Comparison of ENCODE assay signal across 17 cellular contexts in genomic region chr1:116665001-116665400, GRCh38. TPM values are rescaled to one million over a fixed set of nuclear protein-coding genes. Genes with fewer than 3 reads are reported as not detected.
A peak's percentile ranks its signal among the peaks of the same experiment; 100 is the strongest.
DNase-seq lines count a peak whose midpoint lies in the region; ATAC-seq and TF ChIP-seq lines count a peak whose summit lies in the region.
"Had no signal": no experiment of that assay in that cellular context is flagged by ENCODE, and none has a peak within 500 bp of the region (broad histone marks: within the 10 kb centered on the region; RNA-seq: fewer than 3 reads in every experiment).

No MANE protein-coding gene starts in this region.

- CTCF ChIA-PET in CD8-positive, alpha-beta memory T cell (lab: Charles Lee), result no interaction called here
- CTCF ChIA-PET in activated CD8-positive, alpha-beta T cell treated with anti-CD3 and anti-CD28 coated beads, Interleukin-2, amount 10 ng/mL, durations not matched to agents 7 days and 5 days (lab: Charles Lee), result no interaction called here

- H3K9me3 Mint-ChIP-seq in CD8-positive, alpha-beta memory T cell, result peaks cover 0 to 1% (median 0%) of the 10 kb centered on the region in 5 donors
- no peaks in the 10 kb centered on the region for H3K9me3 Mint-ChIP-seq in activated CD8-positive, alpha-beta T cell treated with anti-CD3 and anti-CD28 coated beads, Interleukin-2, amount 10 ng/mL, durations not matched to agents 7 days and 5 days (ENCODE audit: insufficient read depth)
- H3K9me3 Mint-ChIP-seq: CD8-positive, alpha-beta T cell; HFFc6 had no signal

- WGBS in transverse colon (ENCODE audit: low coverage in 1 of 2), 2 donors, result 76% methylated on average over 3 of the region's 3 CpGs; no CpG with 5 or more reads in 1 of the 2 donors

- intact Hi-C loops in transverse colon (cut with DNase I; ENCODE audit: low total_unique reads) (no loop called here), left ventricle myocardium inferior (cut with micrococcal nuclease) (loop anchor here (10.0 kb wide), 1 partner anchor 90 kb away; the partner anchor contains the start of gene CD58)

- TF ChIP-seq POLR2A in transverse colon (IDR thresholded peaks at IDR 0.05), result no peak

- H3K36me3 ChIP-seq in HUES6 (ENCODE audit: control insufficient read depth, insufficient read depth, low read length) (peaks cover 4% of the 10 kb centered on the region; the same call in 1 of the 2 replicates), mucosa of rectum (ENCODE audit: control insufficient read depth in 2 of 2, insufficient read depth in 2 of 2, low read length in 2 of 2) (no peaks in the 10 kb centered on the region), transverse colon (no peaks in the 10 kb centered on the region), left ventricle myocardium inferior (no peaks in the 10 kb centered on the region)
- no peaks in the 10 kb centered on the region for H3K36me3 ChIP-seq in CD8-positive, alpha-beta memory T cell (ENCODE audit: insufficient read depth, low read length)

- H3K4me3 Mint-ChIP-seq in CD8-positive, alpha-beta memory T cell, result no peak overlapping the region
- H3K4me3 Mint-ChIP-seq in activated CD8-positive, alpha-beta T cell treated with anti-CD3 and anti-CD28 coated beads, Interleukin-2, amount 10 ng/mL, durations not matched to agents 7 days and 5 days, result no peak overlapping the region
- H3K4me3 Mint-ChIP-seq: CD8-positive, alpha-beta T cell; HFFc6 had no signal

- H3K4me1 Mint-ChIP-seq in CD8-positive, alpha-beta memory T cell, result peaks cover 10 to 20% (median 12%) of the 10 kb centered on the region in 3 donors
- H3K4me1 Mint-ChIP-seq in activated CD8-positive, alpha-beta T cell treated with anti-CD3 and anti-CD28 coated beads, Interleukin-2, amount 10 ng/mL, durations not matched to agents 7 days and 5 days (ENCODE audit: low read depth), result peaks cover 22% of the 10 kb centered on the region

- H3K27me3 ChIP-seq in HUES6 (ENCODE audit: control insufficient read depth, insufficient read depth, low read length) (peaks cover 19% of the 10 kb centered on the region), mucosa of rectum (ENCODE audit: control insufficient read depth in 2 of 2, insufficient read depth in 2 of 2, low read length in 2 of 2) (peaks cover 0 to 2% of the 10 kb centered on the region in 2 donors), transverse colon (peaks cover 6% of the 10 kb centered on the region), left ventricle myocardium inferior (ENCODE audit: low read depth) (peaks cover 27% of the 10 kb centered on the region)
- peaks cover 17% of the 10 kb centered on the region for H3K27me3 ChIP-seq in CD8-positive, alpha-beta memory T cell (ENCODE audit: insufficient read depth, low read length, poor library complexity, severe bottlenecking)

- no peaks in the 10 kb centered on the region for H3K9me3 ChIP-seq in HUES6 (ENCODE audit: control insufficient read depth, insufficient read depth, low read depth, low read length)
- no peaks in the 10 kb centered on the region for H3K9me3 ChIP-seq in mucosa of rectum (ENCODE audit: control insufficient read depth in 2 of 2, low read length in 2 of 2)
- no peaks in the 10 kb centered on the region for H3K9me3 ChIP-seq in transverse colon
- no peaks in the 10 kb centered on the region for H3K9me3 ChIP-seq in CD8-positive, alpha-beta memory T cell (ENCODE audit: low read length)
- H3K9me3 ChIP-seq in left ventricle myocardium inferior (replicated peaks), result no peaks in the 10 kb centered on the region

- H3K27me3 Mint-ChIP-seq in CD8-positive, alpha-beta memory T cell, result peaks cover 25 to 55% of the 10 kb centered on the region in 2 donors
- peaks cover 66% of the 10 kb centered on the region for H3K27me3 Mint-ChIP-seq in activated CD8-positive, alpha-beta T cell treated with anti-CD3 and anti-CD28 coated beads, Interleukin-2, amount 10 ng/mL, durations not matched to agents 7 days and 5 days (ENCODE audit: low read depth)

- no peak for TF ChIP-seq EP300 in transverse colon (IDR thresholded peaks at IDR 0.05; ENCODE audit: low read depth)

- H3K9ac ChIP-seq in HUES6 (ENCODE audit: low read length) (no peak overlapping the region), mucosa of rectum (ENCODE audit: low read depth in 1 of 2, low read length in 2 of 2) (no peak overlapping the region)

- no peak overlapping the region for H3K27ac Mint-ChIP-seq in CD8-positive, alpha-beta memory T cell
- H3K27ac Mint-ChIP-seq in activated CD8-positive, alpha-beta T cell treated with anti-CD3 and anti-CD28 coated beads, Interleukin-2, amount 10 ng/mL, durations not matched to agents 7 days and 5 days, result no peak overlapping the region
- H3K27ac Mint-ChIP-seq: CD8-positive, alpha-beta T cell; HFFc6 had no signal

- no peak for ATAC-seq in activated CD8-positive, alpha-beta T cell treated with anti-CD3 and anti-CD28 coated beads, Interleukin-2, amount 10 ng/mL, durations not matched to agents 7 days and 5 days
- ATAC-seq: CD8-positive, alpha-beta T cell had no signal

- in situ Hi-C loops in transverse colon (cut with MboI; ENCODE audit: low pct_ligation_motif_present in 1 of 4, low pct_unique_long_range_greater_than_20kb in 1 of 4, low sequenced_read_pairs in 3 of 4), result no loop called here

- H3K27ac ChIP-seq in HUES6 (ENCODE audit: low read depth, low read length) (no peak overlapping the region), mucosa of rectum (ENCODE audit: low read depth in 2 of 2, low read length in 2 of 2) (no peak overlapping the region), transverse colon (peak overlapping the region in 3 of 4 donors; percentile 4 to 39 (median 14)), left ventricle myocardium inferior (replicated peaks) (no peak overlapping the region)
- H3K27ac ChIP-seq in CD8-positive, alpha-beta memory T cell (ENCODE audit: low read depth, low read length), result no peak overlapping the region
- H3K27ac ChIP-seq: HL-60 had no signal

- POLR2A ChIA-PET in CD8-positive, alpha-beta memory T cell (lab: Charles Lee), result no interaction called here
- POLR2A ChIA-PET in activated CD8-positive, alpha-beta T cell treated with anti-CD3 and anti-CD28 coated beads, Interleukin-2, amount 10 ng/mL, durations not matched to agents 7 days and 5 days (lab: Charles Lee), result no interaction called here

- no peak for TF ChIP-seq CTCF in epithelial cell of esophagus (IDR thresholded peaks at IDR 0.05; ENCODE audit: insufficient read depth, low read depth, low read length, missing control alignments)
- no peak for TF ChIP-seq CTCF in transverse colon (IDR thresholded peaks at IDR 0.05)
- TF ChIP-seq CTCF in left ventricle myocardium inferior (IDR thresholded peaks at IDR 0.05; ENCODE audit: borderline replicate concordance), result no peak

- DNase-seq in epithelial cell of esophagus (ENCODE audit: low read depth) (no peak), transverse colon (no peak), left ventricle myocardium inferior (no peak)
- no peak for DNase-seq in CD8-positive, alpha-beta memory T cell
- DNase-seq in activated CD8-positive, alpha-beta T cell treated with anti-CD3 and anti-CD28 coated beads, Interleukin-2, amount 10 ng/mL, durations not matched to agents 7 days and 5 days, result no peak
- DNase-seq: AML-193; CD8-positive, alpha-beta T cell; GOT3; HFFc6; KBM-7; NCI-H1092; NCI-H1694 treated with DMSO at 0.1 percent for 48 hours; NCI-H526 treated with DMSO at 0.1 percent for 48 hours had no signal

- H3K4me1 ChIP-seq in HUES6 (ENCODE audit: control insufficient read depth, insufficient read depth, low read length) (peaks cover 25% of the 10 kb centered on the region), mucosa of rectum (ENCODE audit: control insufficient read depth in 2 of 2, insufficient read depth in 2 of 2, low read length in 2 of 2) (peaks cover 21 to 41% of the 10 kb centered on the region in 2 donors), transverse colon (peaks cover 0 to 43% (median 28%) of the 10 kb centered on the region in 4 donors), left ventricle myocardium inferior (peaks cover 33% of the 10 kb centered on the region)
- H3K4me1 ChIP-seq in CD8-positive, alpha-beta memory T cell (ENCODE audit: insufficient read depth, low read length), result peaks cover 10% of the 10 kb centered on the region

- no peaks in the 10 kb centered on the region for H3K36me3 Mint-ChIP-seq in CD8-positive, alpha-beta memory T cell
- H3K36me3 Mint-ChIP-seq in activated CD8-positive, alpha-beta T cell treated with anti-CD3 and anti-CD28 coated beads, Interleukin-2, amount 10 ng/mL, durations not matched to agents 7 days and 5 days (ENCODE audit: low read depth), result no peaks in the 10 kb centered on the region
- H3K36me3 Mint-ChIP-seq: CD8-positive, alpha-beta T cell had no signal

- H3K4me3 ChIP-seq in HUES6 (ENCODE audit: low read depth, low read length), result peak overlapping the region; percentile 77; the same call in 1 of the 2 replicates
- peak overlapping the region; percentile 78 for H3K4me3 ChIP-seq in epithelial cell of esophagus (ENCODE audit: low read length)
- H3K4me3 ChIP-seq in mucosa of rectum (ENCODE audit: low read length in 2 of 2), result peak overlapping the region; percentile 43 to 79
- H3K4me3 ChIP-seq in transverse colon, result no peak overlapping the region
- H3K4me3 ChIP-seq in CD8-positive, alpha-beta memory T cell (ENCODE audit: low read length), result no peak overlapping the region
- H3K4me3 ChIP-seq in left ventricle myocardium inferior, result no peak overlapping the region

RNA-seq across cellular contexts. Expression of gene IGSF3, which starts 2.5 kb away (rescaled TPM):
- total RNA-seq in transverse colon (10 to 100 TPM; 36.7 to 75.8 (median 56.9) TPM), left ventricle myocardium inferior (19.9 TPM)
- 1 to 10 TPM; 1.8 to 2.0 TPM for total RNA-seq in CD8-positive, alpha-beta memory T cell
- polyA plus RNA-seq in CD8-positive, alpha-beta memory T cell, result not detected
- under 1 TPM; 0.11 to 0.16 TPM for total RNA-seq in activated CD8-positive, alpha-beta T cell treated with anti-CD3 and anti-CD28 coated beads, Interleukin-2, amount 10 ng/mL, durations not matched to agents 7 days and 5 days
- total RNA-seq: CD8-positive, alpha-beta T cell; HFFc6; OCI-LY7 had no signal

Comparison
In these comparisons a context has a peak if more than half of its experiments do, and no peak if none do; other contexts are left out.
1. H3K27ac ChIP-seq: peak in transverse colon (3 of 4); none in HUES6 (single experiment), mucosa of rectum (0 of 2), CD8-positive, alpha-beta memory T cell (single experiment) and left ventricle myocardium inferior (single experiment).
2. H3K4me3 ChIP-seq: peak in HUES6 (single experiment), epithelial cell of esophagus (single experiment) and mucosa of rectum (2 of 2); none in transverse colon (0 of 4), CD8-positive, alpha-beta memory T cell (single experiment) and left ventricle myocardium inferior (single experiment).